In the genomic region with DNA sequence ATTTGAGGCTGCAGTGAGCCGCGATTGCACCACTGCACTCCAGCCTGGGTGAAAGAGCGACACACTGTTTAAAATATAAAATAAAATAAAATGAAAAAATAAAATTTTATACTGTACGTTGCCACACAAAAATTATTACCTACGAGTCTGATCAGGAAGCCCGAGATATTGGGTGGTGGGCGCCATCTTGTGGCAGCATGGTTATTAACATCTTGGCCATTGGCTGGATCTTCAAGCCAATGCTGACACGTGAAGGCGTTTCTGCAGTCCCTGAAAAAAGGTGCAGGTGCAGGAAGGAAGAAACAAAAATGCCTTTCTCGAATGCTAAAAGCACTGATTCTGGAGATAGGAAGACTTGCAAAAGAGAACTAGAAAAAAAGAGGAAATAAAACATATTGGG, we compare ENCODE assay signal across 8 cellular contexts. TPM values are rescaled to one million over a fixed set of nuclear protein-coding genes. Genes with fewer than 3 reads are reported as not detected.
DNase-seq lines count a peak whose midpoint lies in the region; ATAC-seq, FAIRE-seq and TF ChIP-seq lines count a peak whose summit lies in the region.

No MANE protein-coding gene starts in this region.

- peak; percentile 75 for TF ChIP-seq CTCF in DND-41 (IDR thresholded peaks at IDR 0.05; ENCODE audit: borderline replicate concordance, extremely low read depth, low read length, poor library complexity, severe bottlenecking)
- TF ChIP-seq CTCF in PC-3 (conservative IDR thresholded peaks at IDR 0.05; ENCODE audit: low read depth, low read length) = peak; percentile 60
- TF ChIP-seq CTCF in pancreas (IDR thresholded peaks at IDR 0.05) = peak; percentile 33 to 74 (median 59)
- peak; percentile 59 for TF ChIP-seq CTCF in upper lobe of right lung (IDR thresholded peaks at IDR 0.05)

- FAIRE-seq in pancreas (lab: Jason Lieb, UNC) = peak; percentile 75

- H3K9me2 ChIP-seq in PC-3 (replicated peaks; ENCODE audit: low read length) = no peaks in the 10 kb centered on the region

- CTCF ChIA-PET in PC-3 (lab: Charles Lee) = no interaction called here

- no peaks in the 10 kb centered on the region for H3K36me3 ChIP-seq in DND-41 (ENCODE audit: insufficient read depth, low read length)
- no peaks in the 10 kb centered on the region for H3K36me3 ChIP-seq in PC-3 (ENCODE audit: low read depth, low read length)
- H3K36me3 ChIP-seq in pancreas = no peaks in the 10 kb centered on the region
- no peaks in the 10 kb centered on the region for H3K36me3 ChIP-seq in upper lobe of right lung

- H2AFZ ChIP-seq in DND-41 (ENCODE audit: low read depth, low read length) = peak overlapping the region; percentile 49; the same call in 1 of the 2 replicates
- peak overlapping the region; percentile 69 for H2AFZ ChIP-seq in PC-3 (ENCODE audit: low read length)

- no peak overlapping the region for H3K4me3 ChIP-seq in DND-41 (ENCODE audit: low read depth in 1 of 2, low read length in 2 of 2)
- no peak overlapping the region for H3K4me3 ChIP-seq in PC-3 (ENCODE audit: low read length)
- H3K4me3 ChIP-seq in pancreas = no peak overlapping the region
- H3K4me3 ChIP-seq in upper lobe of right lung = no peak overlapping the region

- peak; percentile 83 for ATAC-seq in DND-41 (ENCODE audit: insufficient read depth, low read depth)
- ATAC-seq in HG02943 (IDR thresholded peaks at IDR 0.05; ENCODE audit: low read depth, unreplicated experiment) = peak; percentile 66
- peak; percentile 68 for ATAC-seq in PC-3
- ATAC-seq in pancreas = peak; percentile 68 to 90 (median 84)
- peak; percentile 71 for ATAC-seq in upper lobe of right lung
- no peak for ATAC-seq in HG03025 (IDR thresholded peaks at IDR 0.05; ENCODE audit: low FRiP score, unreplicated experiment)

- POLR2A ChIA-PET in PC-3 (lab: Charles Lee; ENCODE audit: unreplicated experiment) = no interaction called here

- no peaks in the 10 kb centered on the region for H3F3A ChIP-seq in PC-3 (ENCODE audit: low read length, unreplicated experiment)

- H4K20me1 ChIP-seq in DND-41 (ENCODE audit: insufficient read depth, low read length) (no peaks in the 10 kb centered on the region), PC-3 (ENCODE audit: low read length) (no peaks in the 10 kb centered on the region)

- intact Hi-C loops in PC-3 (cut with micrococcal nuclease) (loop anchor here (1.0 to 5.0 kb wide), 3 partner anchors 87 to 586 kb away; no protein-coding TSS in a partner anchor), pancreas (cut with DNase I) (no loop called here), upper lobe of right lung (cut with DNase I) (no loop called here)

- H3K27ac ChIP-seq in DND-41 (ENCODE audit: low read length) = no peak overlapping the region
- no peak overlapping the region for H3K27ac ChIP-seq in PC-3 (ENCODE audit: low read length)
- no peak overlapping the region for H3K27ac ChIP-seq in pancreas
- no peak overlapping the region for H3K27ac ChIP-seq in upper lobe of right lung

- no TSS peak for BruUV-seq in PC-3 (replicated peaks; lab: Mats Ljungman, UMichigan)

- H3K27me3 ChIP-seq in DND-41 (ENCODE audit: insufficient read depth, low read length, poor library complexity) = no peaks in the 10 kb centered on the region
- no peaks in the 10 kb centered on the region for H3K27me3 ChIP-seq in PC-3 (ENCODE audit: low read length)
- H3K27me3 ChIP-seq in pancreas = peaks cover 0 to 9% (median 0%) of the 10 kb centered on the region in 4 donors
- H3K27me3 ChIP-seq in upper lobe of right lung = no peaks in the 10 kb centered on the region

- H3K9me3 ChIP-seq in DND-41 (ENCODE audit: insufficient read depth, low read length, severe bottlenecking) (no peaks in the 10 kb centered on the region), PC-3 (ENCODE audit: low read length) (no peaks in the 10 kb centered on the region), pancreas (no peaks in the 10 kb centered on the region), upper lobe of right lung (no peaks in the 10 kb centered on the region)

- DNase-seq in DND-41 = peak; percentile 72
- DNase-seq in PC-3 = peak; percentile 79
- peak; percentile 30 to 39 for DNase-seq in activated T-helper 1 cell treated with anti-CD3 and anti-CD28 coated beads, Interleukin-2, amount 50 U/mL, for 16 hours (ENCODE audit: low read depth in 1 of 2, low spot score in 1 of 2)
- peak; percentile 29 for DNase-seq in fibroblast of the conjunctiva (ENCODE audit: low read depth)
- peak; percentile 37 to 85 (median 71) for DNase-seq in pancreas
- DNase-seq in upper lobe of right lung = peak; percentile 67

- no peak overlapping the region for H3K9ac ChIP-seq in DND-41 (ENCODE audit: low read depth, low read length)
- no peak overlapping the region for H3K9ac ChIP-seq in PC-3 (ENCODE audit: low read length)

- H3K79me2 ChIP-seq in DND-41 (ENCODE audit: insufficient read depth, low read length) = no peaks in the 10 kb centered on the region
- H3K79me2 ChIP-seq in PC-3 (ENCODE audit: low read length) = no peaks in the 10 kb centered on the region

- WGBS in pancreas, 2 donors = 4 to 12% methylated on average over 10 of the region's 10 CpGs

- H3K4me1 ChIP-seq in DND-41 (ENCODE audit: insufficient read depth, low read length) (peaks cover 4% of the 10 kb centered on the region), PC-3 (ENCODE audit: insufficient read depth, low read length) (no peaks in the 10 kb centered on the region), pancreas (no peaks in the 10 kb centered on the region), upper lobe of right lung (no peaks in the 10 kb centered on the region)

- H3K4me2 ChIP-seq in DND-41 (ENCODE audit: insufficient read depth, low read length) (peak overlapping the region; percentile 39; the same call in 1 of the 2 replicates), PC-3 (ENCODE audit: low read length) (peak overlapping the region; percentile 54)

RNA-seq across cellular contexts. Expression of gene TLR8, which starts 4.9 kb away (rescaled TPM):
- total RNA-seq in PC-3 (2014; rRNA removed) = not detected in 2 replicates
- 1 to 10 TPM in 2 of 6 donors, under 1 TPM in 4; 0.05 to 2.0 (median 0.47) TPM for total RNA-seq in pancreas
- under 1 TPM; 0.04 to 0.05 TPM for polyA plus RNA-seq in pancreas
- total RNA-seq in upper lobe of right lung = 17.8 TPM

RNA-seq across cellular contexts. Expression of gene TLR7, which starts 34.6 kb away (rescaled TPM):
- total RNA-seq in PC-3 (2014; rRNA removed) = not detected in 2 replicates
- total RNA-seq in pancreas = 1 to 10 TPM in 2 of 6 donors, under 1 TPM in 4; 0.05 to 5.1 (median 0.22) TPM
- polyA plus RNA-seq in pancreas = under 1 TPM; 0.08 to 0.09 TPM
- total RNA-seq in upper lobe of right lung = 3.1 TPM

Comparison
In these comparisons a context has a peak if more than half of its experiments do, and no peak if none do; other contexts are left out.
1. DNase-seq: peak in every context shown above with its lines; median percentile 79 in PC-3; 72 in DND-41; 71 in pancreas; 67 in upper lobe of right lung; 34 in activated T-helper 1 cell treated with anti-CD3 and anti-CD28 coated beads, Interleukin-2, amount 50 U/mL, for 16 hours; 29 in fibroblast of the conjunctiva.